ENCODE assay signal across 32 cellular contexts in genomic region chr6:35080016-35080680, GRCh38.
DNase-seq lines count a peak whose midpoint lies in the region; ATAC-seq and TF ChIP-seq lines count a peak whose summit lies in the region.
"Had no signal": no experiment of that assay in that cellular context is flagged by ENCODE, and none has a peak within 500 bp of the region (broad histone marks: within the 10 kb centered on the region; RNA-seq: fewer than 3 reads in every experiment).

No MANE protein-coding gene starts in this region.

- WGBS in esophagus muscularis mucosa: 86% methylated on average over 8 of the region's 13 CpGs

- no peak for TF ChIP-seq POLR2A in esophagus muscularis mucosa (IDR thresholded peaks at IDR 0.05; ENCODE audit: low read depth)

- H3K27ac Mint-ChIP-seq in CD14-positive monocyte: peak overlapping the region in 2 of 7 donors; percentile 70 to 76
- H3K27ac Mint-ChIP-seq: activated CD4-positive, alpha-beta T cell treated with anti-CD3 and anti-CD28 coated beads, Interleukin-2, amount 10 ng/mL, durations not matched to agents 7 days and 5 days; activated naive CD4-positive, alpha-beta T cell treated with anti-CD3 and anti-CD28 coated beads, Interleukin-2, amount 10 ng/mL, durations not matched to agents 7 days and 5 days; immature natural killer cell had no signal

- TF ChIP-seq CTCF in CD14-positive monocyte (IDR thresholded peaks at IDR 0.05) (no peak), HL-60 (IDR thresholded peaks at IDR 0.05; ENCODE audit: insufficient read depth, low read length) (no peak), esophagus muscularis mucosa (IDR thresholded peaks at IDR 0.05) (no peak)

- intact Hi-C loops in CD14-positive monocyte (cut with micrococcal nuclease): no loop called here
- intact Hi-C loops in esophagus muscularis mucosa (cut with DNase I): no loop called here
- intact Hi-C loops in posterior vena cava (cut with DNase I): no loop called here

- DNase-seq in CD14-positive monocyte (ENCODE audit: low spot score): peak; percentile 15
- no peak for DNase-seq in HL-60 (ENCODE audit: low read depth in 1 of 2, low spot score in 1 of 2)
- no peak for DNase-seq in esophagus muscularis mucosa (ENCODE audit: extremely low spot score)
- peak; percentile 30 for DNase-seq in posterior vena cava (ENCODE audit: low spot score)
- DNase-seq in HPDE6-E6E7 (ENCODE audit: extremely low spot score): no peak
- DNase-seq: activated CD4-positive, alpha-beta T cell treated with anti-CD3 and anti-CD28 coated beads, Interleukin-2, amount 10 ng/mL, durations not matched to agents 7 days and 5 days; activated naive CD4-positive, alpha-beta T cell treated with anti-CD3 and anti-CD28 coated beads, Interleukin-2, amount 10 ng/mL, durations not matched to agents 7 days and 5 days; activated T-cell treated with anti-CD3 and anti-CD28 coated beads, Interleukin-2, amount 50 U/mL, for 48 hours; amygdala; Calu3; DMS79 treated with DMSO at 0.1 percent for 48 hours; hypothalamus; immature natural killer cell; Kasumi-1; left ventricle myocardium superior; midbrain; NCI-H1694; NCI-H526; NK-92 treated with Interleukin-12 subunit alpha and Interleukin-12 subunit beta, amount 100 ng/mL, for 24 hours; PC-9; SIG-M5; stimulated activated naive CD4-positive, alpha-beta T cell; SW 1271; T1000; WERI-Rb-1 had no signal

- ATAC-seq in GM19328 (IDR thresholded peaks at IDR 0.05; ENCODE audit: unreplicated experiment) (no peak), GM21576 (IDR thresholded peaks at IDR 0.05; ENCODE audit: unreplicated experiment) (no peak), HG02840 (IDR thresholded peaks at IDR 0.05; ENCODE audit: low FRiP score, unreplicated experiment) (no peak)
- ATAC-seq: left ventricle myocardium superior; naive thymus-derived CD8-positive, alpha-beta T cell had no signal

- no peak overlapping the region for H3K4me3 Mint-ChIP-seq in CD14-positive monocyte
- H3K4me3 Mint-ChIP-seq: activated CD4-positive, alpha-beta T cell treated with anti-CD3 and anti-CD28 coated beads, Interleukin-2, amount 10 ng/mL, durations not matched to agents 7 days and 5 days; activated naive CD4-positive, alpha-beta T cell treated with anti-CD3 and anti-CD28 coated beads, Interleukin-2, amount 10 ng/mL, durations not matched to agents 7 days and 5 days; immature natural killer cell; naive thymus-derived CD8-positive, alpha-beta T cell had no signal

- H3K9me3 ChIP-seq in esophagus muscularis mucosa: no peaks in the 10 kb centered on the region
- H3K9me3 ChIP-seq: ovary, right atrium auricular region had no signal

- H3K27me3 ChIP-seq in HL-60 (ENCODE audit: insufficient read depth, poor library complexity, severe bottlenecking) (no peaks in the 10 kb centered on the region), esophagus muscularis mucosa (no peaks in the 10 kb centered on the region)
- H3K27me3 ChIP-seq: ovary, right atrium auricular region had no signal

- peaks cover 0 to 4% (median 0%) of the 10 kb centered on the region in 3 donors for H3K27me3 Mint-ChIP-seq in CD14-positive monocyte (ENCODE audit: low read depth in 3 of 3)
- H3K27me3 Mint-ChIP-seq: activated CD4-positive, alpha-beta T cell treated with anti-CD3 and anti-CD28 coated beads, Interleukin-2, amount 10 ng/mL, durations not matched to agents 7 days and 5 days; activated naive CD4-positive, alpha-beta T cell treated with anti-CD3 and anti-CD28 coated beads, Interleukin-2, amount 10 ng/mL, durations not matched to agents 7 days and 5 days; naive thymus-derived CD8-positive, alpha-beta T cell had no signal

- peaks cover 74 to 100% (median 99%) of the 10 kb centered on the region in 4 donors for H3K36me3 ChIP-seq in esophagus muscularis mucosa
- H3K36me3 ChIP-seq: ovary had no signal

- H3K9me3 Mint-ChIP-seq in CD14-positive monocyte: no peaks in the 10 kb centered on the region
- H3K9me3 Mint-ChIP-seq: activated CD4-positive, alpha-beta T cell treated with anti-CD3 and anti-CD28 coated beads, Interleukin-2, amount 10 ng/mL, durations not matched to agents 7 days and 5 days; activated naive CD4-positive, alpha-beta T cell treated with anti-CD3 and anti-CD28 coated beads, Interleukin-2, amount 10 ng/mL, durations not matched to agents 7 days and 5 days; immature natural killer cell; naive thymus-derived CD8-positive, alpha-beta T cell had no signal

- H3K4me3 ChIP-seq in HL-60 (replicated peaks; ENCODE audit: insufficient read depth, low read length) (no peak overlapping the region), esophagus muscularis mucosa (no peak overlapping the region)
- H3K4me3 ChIP-seq: ovary, PC-9, right atrium auricular region had no signal

- no peak for TF ChIP-seq EP300 in esophagus muscularis mucosa (IDR thresholded peaks at IDR 0.05)

- H3K4me1 ChIP-seq in esophagus muscularis mucosa: peaks cover 16 to 64% (median 55%) of the 10 kb centered on the region in 4 donors

- H3K4me1 Mint-ChIP-seq in CD14-positive monocyte: peaks cover 23% of the 10 kb centered on the region
- H3K4me1 Mint-ChIP-seq: activated naive CD4-positive, alpha-beta T cell treated with anti-CD3 and anti-CD28 coated beads, Interleukin-2, amount 10 ng/mL, durations not matched to agents 7 days and 5 days; immature natural killer cell had no signal

- peak overlapping the region; percentile 82 for H3K27ac ChIP-seq in HL-60 (replicated peaks)
- H3K27ac ChIP-seq in esophagus muscularis mucosa (replicated peaks in 1 of 4): peak overlapping the region; percentile 59 to 77 (median 70)
- H3K27ac ChIP-seq: C4-2B, ovary, PC-9, right atrium auricular region, WERI-Rb-1 had no signal

- peaks cover 70 to 91% of the 10 kb centered on the region in 2 donors for H3K36me3 Mint-ChIP-seq in CD14-positive monocyte
- H3K36me3 Mint-ChIP-seq: activated naive CD4-positive, alpha-beta T cell treated with anti-CD3 and anti-CD28 coated beads, Interleukin-2, amount 10 ng/mL, durations not matched to agents 7 days and 5 days had no signal

Comparison
In these comparisons a context has a peak if more than half of its experiments do, and no peak if none do; other contexts are left out.
1. DNase-seq: peak in CD14-positive monocyte (single experiment) and posterior vena cava (single experiment); none in HL-60 (0 of 2), esophagus muscularis mucosa (single experiment) and HPDE6-E6E7 (single experiment).